ENCODE assay signal across 15 cellular contexts in the genomic region with DNA sequence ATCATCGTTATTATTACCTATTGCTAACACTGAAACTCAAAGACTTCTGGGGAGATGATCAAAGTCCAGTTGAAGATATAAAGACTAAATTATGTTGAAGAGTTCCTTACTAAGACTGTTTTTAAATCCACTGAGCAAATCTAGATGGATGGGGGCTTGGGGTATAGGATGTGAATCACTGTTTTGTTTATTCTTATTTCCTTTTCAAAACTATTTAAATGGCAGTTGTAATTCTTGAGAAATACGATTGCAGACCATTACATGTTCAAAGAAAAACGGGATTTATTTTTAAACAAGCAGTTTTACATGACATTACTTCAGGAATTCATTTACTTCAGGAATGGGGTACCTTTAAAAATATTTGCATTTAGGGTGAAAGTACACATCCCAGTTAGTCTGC. TPM values are rescaled to one million over a fixed set of nuclear protein-coding genes. Genes with fewer than 3 reads are reported as not detected.
A peak's percentile ranks its signal among the peaks of the same experiment; 100 is the strongest.
DNase-seq lines count a peak whose midpoint lies in the region; ATAC-seq and TF ChIP-seq lines count a peak whose summit lies in the region.
"Had no signal": no experiment of that assay in that cellular context is flagged by ENCODE, and none has a peak within 500 bp of the region (broad histone marks: within the 10 kb centered on the region; RNA-seq: fewer than 3 reads in every experiment).

No MANE protein-coding gene starts in this region.

- peak overlapping the region; percentile 98 for H3K18ac ChIP-seq in IMR-90 (ENCODE audit: low read depth, low read length)

- BruUV-seq in IMR-90 (replicated peaks; lab: Mats Ljungman, UMichigan), result no TSS peak

- H3K9me1 ChIP-seq in IMR-90 (ENCODE audit: insufficient read depth, low read length), result peaks cover 8% of the 10 kb centered on the region

- H2BK120ac ChIP-seq in IMR-90 (ENCODE audit: low read depth, low read length), result peak overlapping the region; percentile 98

- TF ChIP-seq POLR2A in IMR-90 (IDR thresholded peaks at IDR 0.05; ENCODE audit: low read depth, low read length), result no peak
- TF ChIP-seq POLR2A in sigmoid colon (IDR thresholded peaks at IDR 0.05), result no peak

- H2AK5ac ChIP-seq in IMR-90 (ENCODE audit: low read depth, low read length), result peak overlapping the region; percentile 96; the same call in 1 of the 2 replicates

- dilution Hi-C loops in IMR-90 (cut with HindIII; ENCODE audit: low sequenced_read_pairs, unreplicated experiment), result no loop called here

- H3K23ac ChIP-seq in IMR-90 (ENCODE audit: low read depth, low read length), result peak overlapping the region; percentile 99; the same call in 1 of the 2 replicates

- peak overlapping the region; percentile 97 for H2BK15ac ChIP-seq in IMR-90 (ENCODE audit: low read depth, low read length)

- H3K27me3 Mint-ChIP-seq in activated T-cell treated with anti-CD3 and anti-CD28 coated beads, Interleukin-2, amount 50 U/mL, for 24 hours, result no peaks in the 10 kb centered on the region

- WGBS in IMR-90 (ENCODE audit: extremely low coverage in 2 of 2, insufficient read length in 1 of 2), 2 experiments, result no CpG with 5 or more reads among the region's 3 CpGs
- WGBS in sigmoid colon, 2 donors, result 42 to 65% methylated on average over 3 of the region's 3 CpGs

- POLR2A ChIA-PET in IMR-90 (lab: Charles Lee; ENCODE audit: unreplicated experiment), result no interaction called here

- H3K9me3 ChIP-seq in IMR-90 (ENCODE audit: control insufficient read depth, insufficient read depth, low read length) (no peaks in the 10 kb centered on the region), sigmoid colon (no peaks in the 10 kb centered on the region)

- H3K27me3 ChIP-seq in IMR-90 (ENCODE audit: control insufficient read depth, insufficient read depth, low read length) (no peaks in the 10 kb centered on the region), sigmoid colon (peaks cover 0 to 26% (median 16%) of the 10 kb centered on the region in 3 donors)

- TF ChIP-seq CTCF in IMR-90 (conservative IDR thresholded peaks at IDR 0.05; ENCODE audit: low read depth, low read length), result no peak
- TF ChIP-seq CTCF in sigmoid colon (IDR thresholded peaks at IDR 0.05), result no peak

- DNase-seq in activated T-cell treated with anti-CD3 and anti-CD28 coated beads, Interleukin-2, amount 50 U/mL, for 24 hours, result no peak
- no peak for DNase-seq in activated T-cell treated with anti-CD3 and anti-CD28 coated beads, Interleukin-2, amount 50 U/mL, for 1 hour
- DNase-seq in IMR-90 (peak; percentile 64), astrocyte of the hippocampus (ENCODE audit: low read depth, low spot score) (peak; percentile 31), sigmoid colon (no peak), cortex of kidney (lab: John Stamatoyannopoulos, UW) (no peak), G401 (ENCODE audit: low spot score) (no peak)
- DNase-seq: activated CD4-positive, CD25-positive, alpha-beta regulatory T cell treated with anti-CD3 and anti-CD28 coated beads, Interleukin-2, amount 50 U/mL, for 72 hours; NCI-H1694 treated with DMSO at 0.1 percent for 48 hours; NCI-H82; SIG-M5 had no signal

- 0 out of 2 replicates have a peak, but pooled peaks have one; percentile 1 for ATAC-seq in IMR-90 (ENCODE audit: low read depth)
- ATAC-seq in HG02610 (IDR thresholded peaks at IDR 0.05; ENCODE audit: unreplicated experiment), result no peak
- ATAC-seq: activated naive CD4-positive, alpha-beta T cell treated with anti-CD3 and anti-CD28 coated beads, Interleukin-2, amount 50 U/mL, for 72 hours had no signal

- peak overlapping the region; percentile 94 for H4K91ac ChIP-seq in IMR-90 (ENCODE audit: insufficient read depth, low read depth, low read length)

- TF ChIP-seq EP300 in sigmoid colon (IDR thresholded peaks at IDR 0.05), result no peak

- peaks cover 69% of the 10 kb centered on the region for H3K4me1 Mint-ChIP-seq in activated T-cell treated with anti-CD3 and anti-CD28 coated beads, Interleukin-2, amount 50 U/mL, for 24 hours (ENCODE audit: low read depth)

- no peaks in the 10 kb centered on the region for H4K20me1 ChIP-seq in IMR-90 (ENCODE audit: insufficient read depth, low read length)

- peak overlapping the region; percentile 91 to 92; a peak in 3 of 4 replicates for H4K8ac ChIP-seq in IMR-90 (ENCODE audit: low read depth in 2 of 2, low read length in 2 of 2)

- CTCF ChIA-PET in IMR-90 (lab: Yijun Ruan, JAX), result interaction anchor here (1.1 kb wide), 1 partner anchor 252 kb away, joined by 3 read pairs; no protein-coding TSS in a partner anchor

- peak overlapping the region; percentile 98 for H3K4me2 ChIP-seq in IMR-90 (ENCODE audit: low read depth, low read length)

- H3K4ac ChIP-seq in IMR-90 (ENCODE audit: low read depth, low read length), result peak overlapping the region; percentile 91; the same call in 1 of the 2 replicates

- H3K4me1 ChIP-seq in IMR-90 (ENCODE audit: control insufficient read depth, insufficient read depth, low read length), result peaks cover 10% of the 10 kb centered on the region
- H3K4me1 ChIP-seq in sigmoid colon, result peaks cover 0 to 25% (median 21%) of the 10 kb centered on the region in 4 donors

- peak overlapping the region; percentile 34 for H3K4me3 Mint-ChIP-seq in activated T-cell treated with anti-CD3 and anti-CD28 coated beads, Interleukin-2, amount 50 U/mL, for 24 hours
- H3K4me3 Mint-ChIP-seq: dendritic cell treated with granulocyte-macrophage colony-stimulating factor and Interleukin-4, amounts not matched to agents 40 ng/mL and 50 ng/mL, for 4 days; nephron had no signal

- H3K9me3 Mint-ChIP-seq in activated T-cell treated with anti-CD3 and anti-CD28 coated beads, Interleukin-2, amount 50 U/mL, for 24 hours, result no peaks in the 10 kb centered on the region
- H3K9me3 Mint-ChIP-seq: activated naive CD4-positive, alpha-beta T cell treated with anti-CD3 and anti-CD28 coated beads, Interleukin-2, amount 50 U/mL, for 72 hours; dendritic cell treated with granulocyte-macrophage colony-stimulating factor and Interleukin-4, amounts not matched to agents 40 ng/mL and 50 ng/mL, for 4 days had no signal

- in situ Hi-C loops in IMR-90 (cut with MboI; ENCODE audit: low sequenced_read_pairs), result no loop called here
- in situ Hi-C loops in G401 (cut with HindIII; ENCODE audit: low sequenced_read_pairs), result no loop called here

- H2AK9ac ChIP-seq in IMR-90 (replicated peaks; ENCODE audit: low read depth, low read length, poor library complexity), result no peak overlapping the region

- H3K9ac ChIP-seq in IMR-90 (ENCODE audit: low read depth, low read length), result peak overlapping the region; percentile 46; the same call in 1 of the 2 replicates

- H3K36me3 ChIP-seq in IMR-90 (ENCODE audit: control insufficient read depth, insufficient read depth, low read length), result no peaks in the 10 kb centered on the region
- H3K36me3 ChIP-seq in sigmoid colon, result no peaks in the 10 kb centered on the region

- peak overlapping the region; percentile 62 for H3K27ac Mint-ChIP-seq in activated T-cell treated with anti-CD3 and anti-CD28 coated beads, Interleukin-2, amount 50 U/mL, for 24 hours
- H3K27ac Mint-ChIP-seq: dendritic cell treated with granulocyte-macrophage colony-stimulating factor and Interleukin-4, amounts not matched to agents 40 ng/mL and 50 ng/mL, for 4 days; nephron had no signal

- peaks cover 5% of the 10 kb centered on the region for H3K36me3 Mint-ChIP-seq in activated T-cell treated with anti-CD3 and anti-CD28 coated beads, Interleukin-2, amount 50 U/mL, for 24 hours (ENCODE audit: low read depth)

- H3K4me3 ChIP-seq in IMR-90 (ENCODE audit: insufficient read depth, low read depth, low read length), result peak overlapping the region; percentile 32; the same call in 1 of the 2 replicates
- H3K4me3 ChIP-seq in sigmoid colon, result no peak overlapping the region

- H3K14ac ChIP-seq in IMR-90 (replicated peaks; ENCODE audit: low read depth, low read length), result peak overlapping the region; percentile 95

- intact Hi-C loops in IMR-90 (cut with micrococcal nuclease) (loop anchor here (5.0 to 10.0 kb wide), 3 partner anchors 103 to 330 kb away; no protein-coding TSS in a partner anchor), sigmoid colon (cut with DNase I) (loop anchor here (5.0 to 10.0 kb wide), 4 partner anchors 100 to 230 kb away; no protein-coding TSS in a partner anchor)

- peak overlapping the region; percentile 97 for H3K56ac ChIP-seq in IMR-90 (ENCODE audit: extremely low read depth, insufficient read depth, low read length)

- no peak for TF ChIP-seq RAD21 in IMR-90 (IDR thresholded peaks at IDR 0.05; ENCODE audit: low read length)

- H2AFZ ChIP-seq in IMR-90 (replicated peaks; ENCODE audit: low read length, poor library complexity), result no peak overlapping the region

- H4K5ac ChIP-seq in IMR-90 (ENCODE audit: low read depth, low read length), result peak overlapping the region; percentile 87; the same call in 1 of the 2 replicates

- H2BK20ac ChIP-seq in IMR-90 (ENCODE audit: low read depth, low read length), result peak overlapping the region; percentile 96

- H3K27ac ChIP-seq in IMR-90 (ENCODE audit: insufficient read depth, low read length) (peak overlapping the region; percentile 82), sigmoid colon (peak overlapping the region in 3 of 4 donors; percentile 1 to 33 (median 14))

- H3K79me1 ChIP-seq in IMR-90 (ENCODE audit: low read depth in 1 of 2, low read length in 2 of 2), result peaks cover 7 to 33% of the 10 kb centered on the region in 2 experiments

- peak overlapping the region; percentile 97 for H2BK5ac ChIP-seq in IMR-90 (ENCODE audit: low read depth, low read length, poor library complexity, severe bottlenecking)

TF ChIP-seq in IMR-90, 13 proteins besides CTCF, POLR2A, EP300 and RAD21 (continues in another document):
- TF ChIP-seq RCOR1 (IDR thresholded peaks at IDR 0.05; ENCODE audit: insufficient replicate concordance, low read length), result no peak
- no peak for TF ChIP-seq FOS (IDR thresholded peaks at IDR 0.05; ENCODE audit: low read depth, low read length)
- no peak for TF ChIP-seq MXI1 (IDR thresholded peaks at IDR 0.05; ENCODE audit: borderline replicate concordance, low read depth, low read length)
- TF ChIP-seq RFX5 (IDR thresholded peaks at IDR 0.05; ENCODE audit: low read depth, low read length), result no peak
- TF ChIP-seq, protein P1, sequence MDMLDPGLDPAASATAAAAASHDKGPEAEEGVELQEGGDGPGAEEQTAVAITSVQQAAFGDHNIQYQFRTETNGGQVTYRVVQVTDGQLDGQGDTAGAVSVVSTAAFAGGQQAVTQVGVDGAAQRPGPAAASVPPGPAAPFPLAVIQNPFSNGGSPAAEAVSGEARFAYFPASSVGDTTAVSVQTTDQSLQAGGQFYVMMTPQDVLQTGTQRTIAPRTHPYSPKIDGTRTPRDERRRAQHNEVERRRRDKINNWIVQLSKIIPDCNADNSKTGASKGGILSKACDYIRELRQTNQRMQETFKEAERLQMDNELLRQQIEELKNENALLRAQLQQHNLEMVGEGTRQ (IDR thresholded peaks at IDR 0.05; ENCODE audit: low read depth, low read length), result no peak
- peak; percentile 39; the same call in 1 of the 2 replicates for TF ChIP-seq CEBPB (IDR thresholded peaks at IDR 0.05; ENCODE audit: low read depth, low read length)

RNA-seq across cellular contexts. Expression of a gene that starts 4.3 kb away (rescaled TPM):
- total RNA-seq in IMR-90 (2012; rRNA removed) (5.0 and 5.3 TPM in 2 replicates), sigmoid colon (1 to 10 TPM; 6.8 to 9.5 (median 7.3) TPM)
- polyA plus RNA-seq in IMR-90 (2012; rRNA removed) (2.9 and 3.0 TPM in 2 replicates), sigmoid colon (1 to 10 TPM in 1 of 3 donors, under 1 TPM in 2; under 0.01 to 1.9 (median 0.23) TPM)
- 1.1 and 1.3 TPM in 2 replicates for polyA plus RNA-seq in IMR-90 (2012; cell fraction: cytosol; rRNA removed)
- 2.3 and 7.5 TPM in 2 replicates for polyA plus RNA-seq in IMR-90 (2012; cell fraction: nucleus; rRNA removed; ENCODE audit: low replicate concordance)
- not detected in 2 replicates for total RNA-seq in G401 (2014; rRNA removed; shearing (Covaris generic))

Comparison
In these comparisons a context has a peak if more than half of its experiments do, and no peak if none do; other contexts are left out.
1. DNase-seq: peak in IMR-90 (single experiment) and astrocyte of the hippocampus (single experiment); none in activated T-cell treated with anti-CD3 and anti-CD28 coated beads, Interleukin-2, amount 50 U/mL, for 24 hours (single experiment), activated T-cell treated with anti-CD3 and anti-CD28 coated beads, Interleukin-2, amount 50 U/mL, for 1 hour (single experiment), sigmoid colon (single experiment), cortex of kidney (single experiment) and G401 (single experiment).